In the genomic region with DNA sequence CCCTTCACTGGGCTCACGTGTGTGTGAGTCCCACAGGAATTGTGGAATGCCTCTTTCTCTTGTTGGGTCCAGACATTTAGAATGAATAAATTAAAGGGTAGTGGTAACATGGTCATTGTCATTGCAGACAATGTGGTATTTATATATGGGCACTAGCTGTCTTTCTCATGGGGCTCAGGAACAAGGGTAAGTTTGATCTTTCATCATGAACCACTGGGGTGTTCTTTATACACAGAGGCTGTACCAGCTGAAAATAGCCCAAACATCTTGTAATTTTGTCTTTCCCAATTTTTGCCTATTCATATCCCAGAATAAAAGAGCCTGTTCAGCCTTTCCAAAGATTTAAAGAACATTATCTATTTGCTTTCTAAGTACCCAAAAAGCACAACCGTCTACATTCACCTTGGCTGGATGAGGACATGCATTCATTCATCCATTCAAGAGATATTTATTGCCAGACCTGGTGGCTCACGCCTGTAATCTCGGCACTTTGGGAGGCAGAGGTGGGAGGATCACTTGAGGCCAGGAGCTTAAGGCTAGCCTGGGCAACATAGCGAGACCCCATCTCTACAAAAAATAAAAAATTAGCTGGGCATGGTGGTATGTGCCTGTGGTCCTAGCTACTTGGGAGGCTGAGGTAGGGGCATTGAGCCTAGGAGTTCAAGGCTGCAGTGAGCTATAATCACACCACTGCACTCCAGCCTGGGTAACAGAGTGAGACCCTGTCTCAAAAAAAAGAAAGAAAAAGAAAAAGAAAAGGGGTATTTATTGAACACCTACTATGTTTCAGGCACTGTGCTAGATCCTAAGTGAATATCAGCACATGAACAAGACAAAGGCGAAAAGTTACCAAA, we compare ENCODE assay signal across 15 cellular contexts. TPM values are rescaled to one million over a fixed set of nuclear protein-coding genes. Genes with fewer than 3 reads are reported as not detected.
DNase-seq lines count a peak whose midpoint lies in the region; ATAC-seq and TF ChIP-seq lines count a peak whose summit lies in the region.
"Had no signal": no experiment of that assay in that cellular context is flagged by ENCODE, and none has a peak within 500 bp of the region (broad histone marks: within the 10 kb centered on the region; RNA-seq: fewer than 3 reads in every experiment).

No MANE protein-coding gene starts in this region.

- H3K9me3 Mint-ChIP-seq in activated naive CD8-positive, alpha-beta T cell (ENCODE audit: low read depth), result no peaks in the 10 kb centered on the region
- H3K9me3 Mint-ChIP-seq in activated naive CD8-positive, alpha-beta T cell treated with anti-CD3 and anti-CD28 coated beads, Interleukin-2, amount 50 U/mL, for 24 hours, result no peaks in the 10 kb centered on the region
- no peaks in the 10 kb centered on the region for H3K9me3 Mint-ChIP-seq in natural killer cell treated with Interleukin-12 subunit alpha and Interleukin-12 subunit beta and Interleukin-15 and Interleukin-18, amount 100 ng/mL, for 72 hours
- H3K9me3 Mint-ChIP-seq: activated CD4-positive, alpha-beta memory T cell treated with anti-CD3 and anti-CD28 coated beads, Interleukin-2, amount 10 ng/mL, durations not matched to agents 7 days and 5 days; endodermal cell had no signal

- H3K27ac ChIP-seq in coronary artery (peak overlapping the region; percentile 55 to 100), upper lobe of right lung (peak overlapping the region; percentile 47)
- H3K27ac ChIP-seq: KMS-11 had no signal

- TF ChIP-seq CTCF in coronary artery (IDR thresholded peaks at IDR 0.05), result no peak
- no peak for TF ChIP-seq CTCF in upper lobe of right lung (IDR thresholded peaks at IDR 0.05)

- peaks cover 39% of the 10 kb centered on the region for H3K4me1 Mint-ChIP-seq in activated naive CD8-positive, alpha-beta T cell (ENCODE audit: low read depth)
- peaks cover 49% of the 10 kb centered on the region for H3K4me1 Mint-ChIP-seq in activated naive CD8-positive, alpha-beta T cell treated with anti-CD3 and anti-CD28 coated beads, Interleukin-2, amount 50 U/mL, for 24 hours
- peaks cover 27 to 37% of the 10 kb centered on the region in 2 donors for H3K4me1 Mint-ChIP-seq in natural killer cell treated with Interleukin-12 subunit alpha and Interleukin-12 subunit beta and Interleukin-15 and Interleukin-18, amount 100 ng/mL, for 72 hours (ENCODE audit: low read depth in 2 of 2)

- no peaks in the 10 kb centered on the region for H3K9me3 ChIP-seq in upper lobe of right lung
- H3K9me3 ChIP-seq: HAP-1 had no signal

- peaks cover 37% of the 10 kb centered on the region for H3K4me1 ChIP-seq in upper lobe of right lung

- no peaks in the 10 kb centered on the region for H3K36me3 Mint-ChIP-seq in activated naive CD8-positive, alpha-beta T cell
- H3K36me3 Mint-ChIP-seq in activated naive CD8-positive, alpha-beta T cell treated with anti-CD3 and anti-CD28 coated beads, Interleukin-2, amount 50 U/mL, for 24 hours (ENCODE audit: low read depth), result peaks cover 4% of the 10 kb centered on the region
- H3K36me3 Mint-ChIP-seq in natural killer cell treated with Interleukin-12 subunit alpha and Interleukin-12 subunit beta and Interleukin-15 and Interleukin-18, amount 100 ng/mL, for 72 hours, result no peaks in the 10 kb centered on the region

- no peaks in the 10 kb centered on the region for H3K36me3 ChIP-seq in upper lobe of right lung
- H3K36me3 ChIP-seq: HAP-1 had no signal

- DNase-seq in activated naive CD8-positive, alpha-beta T cell treated with anti-CD3 and anti-CD28 coated beads, Interleukin-2, amount 50 U/mL, for 24 hours, result no peak
- DNase-seq in coronary artery (ENCODE audit: low spot score) (no peak), upper lobe of right lung (peak; percentile 3), T-helper 9 cell (no peak), NCI-H82 treated with DMSO at 0.1 percent for 48 hours (lab: John Stamatoyannopoulos, UW; ENCODE audit: unreplicated experiment) (no peak)
- DNase-seq in natural killer cell treated with Interleukin-12 subunit alpha and Interleukin-12 subunit beta and Interleukin-15 and Interleukin-18, amount 100 ng/mL, for 72 hours (ENCODE audit: low spot score), result no peak
- no peak for DNase-seq in activated CD8-positive, alpha-beta memory T cell treated with anti-CD3 and anti-CD28 coated beads for 24 hours
- DNase-seq: activated naive CD4-positive, alpha-beta T cell treated with anti-CD3 and anti-CD28 coated beads, Interleukin-2, amount 50 U/mL, for 16 hours; NCI-H187; NK-92 treated with Interleukin-12 subunit alpha and Interleukin-12 subunit beta, amount 100 ng/mL, for 24 hours had no signal

- no peaks in the 10 kb centered on the region for H3K27me3 ChIP-seq in upper lobe of right lung

- ATAC-seq in activated naive CD8-positive, alpha-beta T cell treated with anti-CD3 and anti-CD28 coated beads, Interleukin-2, amount 50 U/mL, for 24 hours, result no peak
- ATAC-seq in natural killer cell treated with Interleukin-12 subunit alpha and Interleukin-12 subunit beta and Interleukin-15 and Interleukin-18, amount 100 ng/mL, for 72 hours, result no peak
- no peak for ATAC-seq in upper lobe of right lung

- peaks cover 15% of the 10 kb centered on the region for H3K27me3 Mint-ChIP-seq in activated naive CD8-positive, alpha-beta T cell
- H3K27me3 Mint-ChIP-seq in activated naive CD8-positive, alpha-beta T cell treated with anti-CD3 and anti-CD28 coated beads, Interleukin-2, amount 50 U/mL, for 24 hours, result peaks cover 42% of the 10 kb centered on the region
- peaks cover 9 to 14% of the 10 kb centered on the region in 2 donors for H3K27me3 Mint-ChIP-seq in natural killer cell treated with Interleukin-12 subunit alpha and Interleukin-12 subunit beta and Interleukin-15 and Interleukin-18, amount 100 ng/mL, for 72 hours

- H3K27ac Mint-ChIP-seq in activated naive CD8-positive, alpha-beta T cell, result no peak overlapping the region
- no peak overlapping the region for H3K27ac Mint-ChIP-seq in activated naive CD8-positive, alpha-beta T cell treated with anti-CD3 and anti-CD28 coated beads, Interleukin-2, amount 50 U/mL, for 24 hours
- peak overlapping the region; percentile 16 to 58 for H3K27ac Mint-ChIP-seq in natural killer cell treated with Interleukin-12 subunit alpha and Interleukin-12 subunit beta and Interleukin-15 and Interleukin-18, amount 100 ng/mL, for 72 hours
- H3K27ac Mint-ChIP-seq: activated CD4-positive, alpha-beta memory T cell treated with anti-CD3 and anti-CD28 coated beads, Interleukin-2, amount 10 ng/mL, durations not matched to agents 7 days and 5 days; endodermal cell had no signal

- H3K4me3 ChIP-seq in coronary artery (no peak overlapping the region), upper lobe of right lung (no peak overlapping the region)
- H3K4me3 ChIP-seq: HAP-1 had no signal

- intact Hi-C loops in upper lobe of right lung (cut with DNase I), result no loop called here

- H3K4me3 Mint-ChIP-seq in activated naive CD8-positive, alpha-beta T cell, result peak overlapping the region; percentile 33
- H3K4me3 Mint-ChIP-seq in activated naive CD8-positive, alpha-beta T cell treated with anti-CD3 and anti-CD28 coated beads, Interleukin-2, amount 50 U/mL, for 24 hours, result no peak overlapping the region
- no peak overlapping the region for H3K4me3 Mint-ChIP-seq in natural killer cell treated with Interleukin-12 subunit alpha and Interleukin-12 subunit beta and Interleukin-15 and Interleukin-18, amount 100 ng/mL, for 72 hours
- H3K4me3 Mint-ChIP-seq: activated CD4-positive, alpha-beta memory T cell treated with anti-CD3 and anti-CD28 coated beads, Interleukin-2, amount 10 ng/mL, durations not matched to agents 7 days and 5 days; endodermal cell had no signal

RNA-seq across cellular contexts. Expression of gene FOS, which starts 4.4 kb away (rescaled TPM):
- total RNA-seq in natural killer cell treated with Interleukin-12 subunit alpha and Interleukin-12 subunit beta and Interleukin-15 and Interleukin-18, amount 100 ng/mL, for 72 hours, result 10 to 100 TPM; 25.3 to 35.2 TPM
- 204 TPM for total RNA-seq in upper lobe of right lung

Comparison
In these comparisons a context has a peak if more than half of its experiments do, and no peak if none do; other contexts are left out.
1. H3K27ac Mint-ChIP-seq: peak in natural killer cell treated with Interleukin-12 subunit alpha and Interleukin-12 subunit beta and Interleukin-15 and Interleukin-18, amount 100 ng/mL, for 72 hours (2 of 2); none in activated naive CD8-positive, alpha-beta T cell (single experiment) and activated naive CD8-positive, alpha-beta T cell treated with anti-CD3 and anti-CD28 coated beads, Interleukin-2, amount 50 U/mL, for 24 hours (single experiment).